ENCODE assay signal across 8 cellular contexts in the genomic region with DNA sequence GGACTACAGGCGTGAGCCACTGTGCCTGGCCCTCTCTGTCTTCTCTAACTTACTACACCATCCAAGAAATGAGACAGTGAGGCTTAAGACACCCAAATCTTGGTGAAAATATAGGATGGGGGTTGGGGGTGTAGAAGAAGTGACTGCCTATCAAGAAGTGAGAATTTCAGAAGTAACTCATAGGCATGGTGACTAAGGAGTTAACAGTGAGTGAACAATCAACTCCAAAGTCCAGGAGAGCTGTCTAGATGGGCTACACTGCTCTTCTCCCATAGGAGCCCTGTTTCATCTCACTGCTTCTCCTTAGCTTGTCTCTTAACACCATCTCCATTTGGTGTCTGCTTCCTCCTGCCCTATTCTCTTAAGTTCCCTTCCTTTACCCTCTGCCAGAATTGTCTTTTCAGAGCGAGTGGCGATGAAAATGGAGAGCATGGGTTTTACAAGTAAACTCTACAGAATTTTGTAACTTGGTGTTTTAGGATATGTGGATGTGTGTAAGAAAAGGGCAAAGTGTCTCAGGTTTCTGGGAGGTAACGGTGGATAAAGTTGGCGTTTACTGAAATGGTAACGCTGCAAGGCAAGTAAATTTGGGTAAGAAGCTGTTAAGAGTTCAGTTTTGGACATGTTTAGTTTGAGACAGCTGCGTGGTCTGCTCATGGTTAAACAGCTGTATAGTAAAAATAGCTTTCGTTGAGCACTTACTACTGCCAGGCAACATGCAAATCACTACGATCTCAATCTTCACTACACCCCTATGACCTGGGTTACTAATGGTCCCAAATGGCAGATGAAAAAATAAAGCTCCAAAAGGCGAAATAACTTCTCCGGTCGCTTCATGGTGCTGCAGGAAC. TPM values are rescaled to one million over a fixed set of nuclear protein-coding genes. Genes with fewer than 3 reads are reported as not detected.
DNase-seq lines count a peak whose midpoint lies in the region; ATAC-seq, FAIRE-seq and TF ChIP-seq lines count a peak whose summit lies in the region.

No MANE protein-coding gene starts in this region.

- H3K4me3 ChIP-seq in foreskin fibroblast (ENCODE audit: low read depth in 1 of 2, low read length in 2 of 2) = peak overlapping the region; percentile 91 to 93
- H3K4me3 ChIP-seq in pancreas = peak overlapping the region; percentile 38 to 76 (median 74)

- H3K9me3 Mint-ChIP-seq in activated naive CD4-positive, alpha-beta T cell treated with anti-CD3 and anti-CD28 coated beads, Interleukin-2, amount 50 U/mL, for 24 hours = no peaks in the 10 kb centered on the region
- no peaks in the 10 kb centered on the region for H3K9me3 Mint-ChIP-seq in T-cell

- H3K27me3 Mint-ChIP-seq in activated naive CD4-positive, alpha-beta T cell treated with anti-CD3 and anti-CD28 coated beads, Interleukin-2, amount 50 U/mL, for 24 hours = no peaks in the 10 kb centered on the region
- H3K27me3 Mint-ChIP-seq in T-cell = peaks cover 0 to under 1% of the 10 kb centered on the region in 2 donors

- TF ChIP-seq CTCF in foreskin fibroblast (IDR thresholded peaks at IDR 0.05; ENCODE audit: low read depth, low read length) (no peak), pancreas (IDR thresholded peaks at IDR 0.05) (no peak)

- CTCF ChIA-PET in T-cell (lab: Charles Lee) = interaction anchor here (0.6 to 1.7 kb wide), 16 partner anchors 8 to 529 kb away, joined by 3 to 7 read pairs (median 3); no protein-coding TSS in a partner anchor

- WGBS in pancreas, 2 donors = 3 to 5% methylated on average over 12 of the region's 12 CpGs

- no peak for FAIRE-seq in pancreas (lab: Jason Lieb, UNC)

- peak overlapping the region; percentile 81 to 97 (median 90) for H3K27ac ChIP-seq in pancreas

- H3K4me1 Mint-ChIP-seq in activated naive CD4-positive, alpha-beta T cell treated with anti-CD3 and anti-CD28 coated beads, Interleukin-2, amount 50 U/mL, for 24 hours = peaks cover 35% of the 10 kb centered on the region
- H3K4me1 Mint-ChIP-seq in T-cell = peaks cover 29 to 45% (median 38%) of the 10 kb centered on the region in 3 donors

- H3K27ac Mint-ChIP-seq in activated naive CD4-positive, alpha-beta T cell treated with anti-CD3 and anti-CD28 coated beads, Interleukin-2, amount 50 U/mL, for 24 hours = peak overlapping the region; percentile 99
- peak overlapping the region; percentile 96 to 97 for H3K27ac Mint-ChIP-seq in T-cell

- peak; percentile 50 for ATAC-seq in HG03039 (IDR thresholded peaks at IDR 0.05; ENCODE audit: unreplicated experiment)
- ATAC-seq in T-cell (replicated peaks in 1 of 4) = peak in 2 of 4 experiments; percentile 0 to 2
- peak; percentile 3 to 21 (median 16) for ATAC-seq in pancreas

- H3K9me3 ChIP-seq in pancreas = no peaks in the 10 kb centered on the region

- peak overlapping the region; percentile 100 for H3K4me3 Mint-ChIP-seq in activated naive CD4-positive, alpha-beta T cell treated with anti-CD3 and anti-CD28 coated beads, Interleukin-2, amount 50 U/mL, for 24 hours
- peak overlapping the region; percentile 93 to 99 (median 98) for H3K4me3 Mint-ChIP-seq in T-cell

- H3K4me1 ChIP-seq in pancreas = peaks cover 0 to 14% (median 12%) of the 10 kb centered on the region in 3 donors

- no peak for DNase-seq in activated naive CD4-positive, alpha-beta T cell treated with anti-CD3 and anti-CD28 coated beads, Interleukin-2, amount 50 U/mL, for 16 hours
- peak in 3 of 34 experiments; percentile 0 to 8 (median 7) for DNase-seq in T-cell
- peak in 1 of 2 donors; percentile 54 for DNase-seq in foreskin fibroblast
- DNase-seq in pancreas = no peak
- no peak for DNase-seq in iPS-NIHi11 (ENCODE audit: low spot score)
- no peak for DNase-seq in NCI-H446 (lab: John Stamatoyannopoulos, UW)

- POLR2A ChIA-PET in T-cell (lab: Charles Lee) = interaction anchor here (0.6 to 1.7 kb wide), 7 partner anchors 8 to 614 kb away, joined by 3 to 10 read pairs (median 6); partner anchors contain the start of genes METTL14 (in 1 of the 2) and USP53 (in 1 of the 2)

- intact Hi-C loops in pancreas (cut with DNase I) = loop anchor here in 1 of 3 donors (10.0 kb wide), 1 partner anchor 255 kb away; no protein-coding TSS in a partner anchor

- peaks cover 14% of the 10 kb centered on the region for H3K36me3 Mint-ChIP-seq in activated naive CD4-positive, alpha-beta T cell treated with anti-CD3 and anti-CD28 coated beads, Interleukin-2, amount 50 U/mL, for 24 hours
- H3K36me3 Mint-ChIP-seq in T-cell = peaks cover 16% of the 10 kb centered on the region

- H3K36me3 ChIP-seq in pancreas = no peaks in the 10 kb centered on the region

- H3K27me3 ChIP-seq in pancreas = no peaks in the 10 kb centered on the region

RNA-seq across cellular contexts. Expression of gene FABP2, which starts 22.5 kb away (rescaled TPM):
- not detected for total RNA-seq in T-cell
- total RNA-seq in pancreas = not detected
- under 1 TPM in 1 of 2 donors, not detected in 1; 0.05 TPM for polyA plus RNA-seq in pancreas
